Comparison of ENCODE assay signal across 9 cellular contexts in the genomic region with DNA sequence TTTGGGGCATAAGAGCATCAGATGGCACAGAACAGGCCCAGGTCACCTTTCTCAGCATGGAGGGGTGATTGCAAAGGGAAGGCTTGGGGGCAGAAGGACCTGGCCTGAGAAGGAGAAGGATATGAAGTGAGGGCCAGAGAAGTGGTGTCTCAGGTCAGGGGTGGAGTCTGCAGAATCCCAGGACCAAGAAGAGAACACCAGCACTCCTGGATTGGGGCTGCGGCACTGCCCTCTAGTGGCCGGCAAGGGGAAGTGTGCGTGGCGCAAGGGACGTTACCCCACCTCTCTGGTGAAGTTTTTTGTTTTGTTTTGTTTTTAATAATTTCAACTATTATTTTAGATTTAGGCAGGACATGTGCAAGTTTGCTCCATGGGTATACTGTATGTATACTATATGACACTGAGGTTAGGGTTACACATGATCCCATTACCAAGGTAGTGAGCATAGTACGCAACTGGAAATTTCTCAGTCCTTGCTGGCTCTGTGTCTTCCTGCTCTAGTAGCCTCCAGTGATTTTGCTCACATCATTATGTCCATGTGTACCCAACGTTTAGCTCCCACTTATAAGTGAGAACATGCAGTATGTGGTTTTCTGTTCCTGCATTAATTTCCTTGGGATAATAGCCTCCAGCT.
DNase-seq lines count a peak whose midpoint lies in the region; ATAC-seq and TF ChIP-seq lines count a peak whose summit lies in the region.
"Had no signal": no experiment of that assay in that cellular context is flagged by ENCODE, and none has a peak within 500 bp of the region (broad histone marks: within the 10 kb centered on the region; RNA-seq: fewer than 3 reads in every experiment).

No MANE protein-coding gene starts in this region.

- POLR2A ChIA-PET in CD8-positive, alpha-beta T cell (lab: Charles Lee), result no interaction called here

- peak; percentile 84 for TF ChIP-seq CTCF in AG10803 (conservative IDR thresholded peaks at IDR 0.05; ENCODE audit: low read length)
- peak; percentile 77 for TF ChIP-seq CTCF in OCI-LY3 (IDR thresholded peaks at IDR 0.05; ENCODE audit: low read depth, low read length)
- peak; percentile 85 for TF ChIP-seq CTCF in foreskin fibroblast (IDR thresholded peaks at IDR 0.05; ENCODE audit: low read depth, low read length)
- TF ChIP-seq CTCF in CD8-positive, alpha-beta T cell (IDR thresholded peaks at IDR 0.05), result no peak

- H3K9me3 ChIP-seq in OCI-LY3 (ENCODE audit: insufficient read depth, low read length), result no peaks in the 10 kb centered on the region
- peaks cover 4% of the 10 kb centered on the region for H3K9me3 ChIP-seq in CD8-positive, alpha-beta T cell (ENCODE audit: low read length)

- intact Hi-C loops in CD8-positive, alpha-beta T cell (cut with DNase I, micrococcal nuclease), result no loop called here

- H4K20me1 ChIP-seq in OCI-LY3 (ENCODE audit: insufficient read depth, low read length), result no peaks in the 10 kb centered on the region

- peaks cover 12% of the 10 kb centered on the region for H3K9me3 Mint-ChIP-seq in CD8-positive, alpha-beta T cell

- no peaks in the 10 kb centered on the region for H3K4me1 Mint-ChIP-seq in CD8-positive, alpha-beta T cell (ENCODE audit: low read depth)
- H3K4me1 Mint-ChIP-seq: memory B cell had no signal

- CTCF ChIA-PET in CD8-positive, alpha-beta T cell (lab: Charles Lee), result no interaction called here

- no peak overlapping the region for H3K4me2 ChIP-seq in OCI-LY3 (ENCODE audit: low read length)

- H3K27me3 Mint-ChIP-seq in CD8-positive, alpha-beta T cell (ENCODE audit: low read depth), result no peaks in the 10 kb centered on the region
- H3K27me3 Mint-ChIP-seq: memory B cell had no signal

- H3K36me3 ChIP-seq in OCI-LY3 (replicated peaks; ENCODE audit: low read depth, low read length), result no peaks in the 10 kb centered on the region
- H3K36me3 ChIP-seq in CD8-positive, alpha-beta T cell (ENCODE audit: insufficient read depth, low read length), result no peaks in the 10 kb centered on the region

- peaks cover 8% of the 10 kb centered on the region for H3K4me1 ChIP-seq in OCI-LY3 (ENCODE audit: low read length)
- no peaks in the 10 kb centered on the region for H3K4me1 ChIP-seq in CD8-positive, alpha-beta T cell (ENCODE audit: insufficient read depth, low read length)

- H3K79me2 ChIP-seq in OCI-LY3 (ENCODE audit: low read length), result no peaks in the 10 kb centered on the region

- no peaks in the 10 kb centered on the region for H3K36me3 Mint-ChIP-seq in CD8-positive, alpha-beta T cell
- H3K36me3 Mint-ChIP-seq: memory B cell had no signal

- no peak overlapping the region for H2AFZ ChIP-seq in OCI-LY3 (ENCODE audit: low read depth, low read length)

- H3K4me3 Mint-ChIP-seq in CD8-positive, alpha-beta T cell, result no peak overlapping the region
- H3K4me3 Mint-ChIP-seq: memory B cell had no signal

- no peak overlapping the region for H3K9ac ChIP-seq in OCI-LY3 (ENCODE audit: low read length)

- H3K4me3 ChIP-seq in AG10803 (ENCODE audit: low read length), result no peak overlapping the region
- H3K4me3 ChIP-seq in OCI-LY3 (ENCODE audit: low read length), result no peak overlapping the region
- no peak overlapping the region for H3K4me3 ChIP-seq in foreskin fibroblast (ENCODE audit: low read depth in 1 of 2, low read length in 2 of 2)
- no peak overlapping the region for H3K4me3 ChIP-seq in CD8-positive, alpha-beta T cell (ENCODE audit: low read depth, low read length)

- peak; percentile 6 for DNase-seq in AG10803 (ENCODE audit: low read depth)
- DNase-seq in foreskin fibroblast, result peak in 1 of 2 donors; percentile 38
- DNase-seq in NCI-H1417 (lab: John Stamatoyannopoulos, UW), result no peak
- no peak for DNase-seq in activated effector memory CD4-positive, alpha-beta T cell treated with anti-CD3 and anti-CD28 coated beads, Interleukin-2, amount 50 U/mL, for 16 hours
- no peak for DNase-seq in CD8-positive, alpha-beta T cell

- H3K27ac Mint-ChIP-seq in CD8-positive, alpha-beta T cell, result no peak overlapping the region
- H3K27ac Mint-ChIP-seq: memory B cell had no signal

- ATAC-seq in GM18499 (IDR thresholded peaks at IDR 0.05; ENCODE audit: insufficient read depth, unreplicated experiment) (peak; percentile 80), HG02840 (IDR thresholded peaks at IDR 0.05; ENCODE audit: low FRiP score, unreplicated experiment) (peak; percentile 67)
- no peak for ATAC-seq in CD8-positive, alpha-beta T cell

- H3K27ac ChIP-seq in OCI-LY3 (ENCODE audit: low read length), result no peak overlapping the region
- H3K27ac ChIP-seq in CD8-positive, alpha-beta T cell (ENCODE audit: low read depth, low read length), result no peak overlapping the region

- no peaks in the 10 kb centered on the region for H3K27me3 ChIP-seq in OCI-LY3 (ENCODE audit: low read depth, low read length)
- H3K27me3 ChIP-seq in CD8-positive, alpha-beta T cell (ENCODE audit: insufficient read depth, low read length), result no peaks in the 10 kb centered on the region
